14 cellular contexts compared by ENCODE assay signal in genomic region chr19:14115761-14116160, GRCh38. TPM values are rescaled to one million over a fixed set of nuclear protein-coding genes. Genes with fewer than 3 reads are reported as not detected.
DNase-seq lines count a peak whose midpoint lies in the region; FAIRE-seq and TF ChIP-seq lines count a peak whose summit lies in the region.
"Had no signal": no experiment of that assay in that cellular context is flagged by ENCODE, and none has a peak within 500 bp of the region (broad histone marks: within the 10 kb centered on the region; RNA-seq: fewer than 3 reads in every experiment).

No MANE protein-coding gene starts in this region.

- no peak overlapping the region; the same call in 1 of the 2 replicates for H3K9ac ChIP-seq in BLaER1
- peak overlapping the region; percentile 89 for H3K9ac ChIP-seq in Karpas-422 (ENCODE audit: low read length)
- peak overlapping the region; percentile 73 for H3K9ac ChIP-seq in endocrine pancreas (ENCODE audit: control insufficient read depth, insufficient read depth, low read length)
- no peak overlapping the region for H3K9ac ChIP-seq in kidney (ENCODE audit: low read length in 2 of 2)

- H2AFZ ChIP-seq in Karpas-422 (ENCODE audit: low read length) = no peak overlapping the region

- peaks cover 48% of the 10 kb centered on the region for H3K79me2 ChIP-seq in Karpas-422 (ENCODE audit: low read length)

- H3K4me1 ChIP-seq in BLaER1 (peaks cover 67% of the 10 kb centered on the region), Karpas-422 (ENCODE audit: low read length) (peaks cover 40% of the 10 kb centered on the region), endocrine pancreas (ENCODE audit: control insufficient read depth, insufficient read depth, low read length) (peaks cover 5% of the 10 kb centered on the region), neutrophil (ENCODE audit: control insufficient read depth in 1 of 2, insufficient read depth in 1 of 2, low read depth in 1 of 2, low read length in 1 of 2) (peaks cover 73% of the 10 kb centered on the region in 2 experiments), kidney (ENCODE audit: control insufficient read depth in 1 of 2, insufficient read depth in 1 of 2, low read depth in 1 of 2, low read length in 2 of 2) (peaks cover 37 to 49% of the 10 kb centered on the region in 2 donors)

- intact Hi-C loops in kidney (cut with DNase I) = no loop called here

- DNase-seq in Karpas-422 (peak; percentile 32), NCI-H446 treated with DMSO at 0.1 percent for 48 hours (lab: John Stamatoyannopoulos, UW) (no peak), midbrain (lab: John Stamatoyannopoulos, UW) (no peak), kidney (no peak)
- no peak for DNase-seq in activated CD4-positive, CD25-positive, alpha-beta regulatory T cell treated with anti-CD3 and anti-CD28 coated beads, Interleukin-2, amount 50 U/mL, for 72 hours
- DNase-seq: DMS53; erythroblast; MG63; nucleus accumbens; stimulated activated CD8-positive, alpha-beta memory T cell treated with anti-CD3 and anti-CD28 coated beads, Interleukin-4, amount 100 ng/mL, for 48 hours had no signal

- no peak overlapping the region for H3K27ac ChIP-seq in BLaER1
- no peak overlapping the region for H3K27ac ChIP-seq in Karpas-422 (ENCODE audit: low read length)
- H3K27ac ChIP-seq in neutrophil = peak overlapping the region; percentile 97
- H3K27ac ChIP-seq in kidney (ENCODE audit: low read depth in 2 of 2, low read length in 2 of 2) = no peak overlapping the region

- H4K20me1 ChIP-seq in BLaER1 = peaks cover 54% of the 10 kb centered on the region
- 0 out of 2 replicates have a peak, but pooled peaks cover 4% of the 10 kb centered on the region for H4K20me1 ChIP-seq in Karpas-422 (ENCODE audit: insufficient read depth, low read depth, low read length)

- no peak for FAIRE-seq in kidney (lab: Jason Lieb, UNC)

- TF ChIP-seq CTCF in neutrophil (IDR thresholded peaks at IDR 0.05) (no peak), kidney (IDR thresholded peaks at IDR 0.05; ENCODE audit: borderline replicate concordance, extremely low read depth, insufficient read depth) (no peak)

- peak overlapping the region; percentile 99 for H3K4me2 ChIP-seq in BLaER1
- peak overlapping the region; percentile 96 for H3K4me2 ChIP-seq in Karpas-422 (ENCODE audit: low read depth, low read length, poor library complexity, severe bottlenecking)

- no peaks in the 10 kb centered on the region for H3K9me2 ChIP-seq in Karpas-422 (replicated peaks; ENCODE audit: insufficient read depth, low read length)

- H3K9me3 ChIP-seq in BLaER1 (no peaks in the 10 kb centered on the region), Karpas-422 (ENCODE audit: low read length) (no peaks in the 10 kb centered on the region), endocrine pancreas (ENCODE audit: control insufficient read depth, low read length) (no peaks in the 10 kb centered on the region), neutrophil (no peaks in the 10 kb centered on the region), kidney (ENCODE audit: control insufficient read depth in 1 of 2, low read length in 2 of 2) (no peaks in the 10 kb centered on the region)
- H3K9me3 ChIP-seq: MG63 had no signal

- H3K27me3 ChIP-seq in BLaER1 = no peaks in the 10 kb centered on the region
- no peaks in the 10 kb centered on the region for H3K27me3 ChIP-seq in Karpas-422 (ENCODE audit: low read length)
- no peaks in the 10 kb centered on the region for H3K27me3 ChIP-seq in endocrine pancreas (ENCODE audit: control insufficient read depth, insufficient read depth, low read length)
- no peaks in the 10 kb centered on the region for H3K27me3 ChIP-seq in neutrophil
- H3K27me3 ChIP-seq: MG63 had no signal

- H3K36me3 ChIP-seq in BLaER1 (peaks cover 13% of the 10 kb centered on the region), Karpas-422 (ENCODE audit: insufficient read depth, low read length) (no peaks in the 10 kb centered on the region), endocrine pancreas (ENCODE audit: control insufficient read depth, insufficient read depth, low read length) (no peaks in the 10 kb centered on the region), neutrophil (peaks cover 11% of the 10 kb centered on the region), kidney (ENCODE audit: control insufficient read depth in 1 of 2, insufficient read depth in 2 of 2, low read length in 2 of 2) (no peaks in the 10 kb centered on the region)

- H3K4me3 ChIP-seq in BLaER1 (no peak overlapping the region), Karpas-422 (ENCODE audit: low read length) (peak overlapping the region; percentile 96), endocrine pancreas (ENCODE audit: control insufficient read depth, insufficient read depth, low read length) (peak overlapping the region; percentile 65), neutrophil (ENCODE audit: low read depth in 1 of 2, low read length in 1 of 2) (peak overlapping the region; percentile 76 to 89), kidney (ENCODE audit: low read length in 2 of 2) (no peak overlapping the region)

RNA-seq across cellular contexts. Expression of gene PRKACA, which starts 1.8 kb away (rescaled TPM):
- total RNA-seq in Karpas-422 (2014; rRNA removed; shearing (Covaris generic); ENCODE audit: low replicate concordance) = 24.0 and 26.5 TPM in 2 replicates
- 92.3 TPM for total RNA-seq in kidney
- polyA plus RNA-seq in kidney (ENCODE audit: insufficient read depth, low read depth, low replicate concordance) = 51.4 TPM

RNA-seq across cellular contexts. Expression of gene ASF1B, which starts 20.6 kb away (rescaled TPM):
- 27.1 and 34.9 TPM in 2 replicates for total RNA-seq in Karpas-422 (2014; rRNA removed; shearing (Covaris generic); ENCODE audit: low replicate concordance)
- 1.8 TPM for total RNA-seq in kidney
- polyA plus RNA-seq in kidney (ENCODE audit: insufficient read depth, low read depth, low replicate concordance) = 0.49 TPM

RNA-seq across cellular contexts. Expression of gene SAMD1, which starts 25.2 kb away (rescaled TPM):
- 31.8 and 81.5 TPM in 2 replicates for total RNA-seq in Karpas-422 (2014; rRNA removed; shearing (Covaris generic); ENCODE audit: low replicate concordance)
- total RNA-seq in kidney = 28.3 TPM
- polyA plus RNA-seq in kidney (ENCODE audit: insufficient read depth, low read depth, low replicate concordance) = 23.3 TPM

RNA-seq across cellular contexts. Expression of gene C19orf67, which starts 30.2 kb away (rescaled TPM):
- total RNA-seq in Karpas-422 (2014; rRNA removed; shearing (Covaris generic); ENCODE audit: low replicate concordance) = 0.37 and 2.8 TPM in 2 replicates
- total RNA-seq in kidney = not detected
- polyA plus RNA-seq in kidney (ENCODE audit: insufficient read depth, low read depth, low replicate concordance) = not detected
- total RNA-seq: RPMI7951 had no signal

RNA-seq across cellular contexts. Expression of gene MISP3, which starts 43.2 kb away (rescaled TPM):
- total RNA-seq in Karpas-422 (2014; rRNA removed; shearing (Covaris generic); ENCODE audit: low replicate concordance) = 0.71 and 4.2 TPM in 2 replicates
- 8.7 TPM for total RNA-seq in kidney
- polyA plus RNA-seq in kidney (ENCODE audit: insufficient read depth, low read depth, low replicate concordance) = 32.0 TPM

Comparison
In these comparisons a context has a peak if more than half of its experiments do, and no peak if none do; other contexts are left out.
1. H3K4me3 ChIP-seq: peak in Karpas-422 (single experiment), endocrine pancreas (single experiment) and neutrophil (2 of 2); none in BLaER1 (single experiment) and kidney (0 of 2).
2. H3K9ac ChIP-seq: peak in Karpas-422 (single experiment) and endocrine pancreas (single experiment); none in BLaER1 (single experiment) and kidney (0 of 2).
3. RNA of gene ASF1B, which starts 20.6 kb away (total RNA-seq): 27.1 to 34.9 TPM in Karpas-422; 1.8 TPM in kidney (single experiment); every median in the first group is over 10 times any median in the second.